Comparison of ENCODE assay signal across 2 cellular contexts in the genomic region with DNA sequence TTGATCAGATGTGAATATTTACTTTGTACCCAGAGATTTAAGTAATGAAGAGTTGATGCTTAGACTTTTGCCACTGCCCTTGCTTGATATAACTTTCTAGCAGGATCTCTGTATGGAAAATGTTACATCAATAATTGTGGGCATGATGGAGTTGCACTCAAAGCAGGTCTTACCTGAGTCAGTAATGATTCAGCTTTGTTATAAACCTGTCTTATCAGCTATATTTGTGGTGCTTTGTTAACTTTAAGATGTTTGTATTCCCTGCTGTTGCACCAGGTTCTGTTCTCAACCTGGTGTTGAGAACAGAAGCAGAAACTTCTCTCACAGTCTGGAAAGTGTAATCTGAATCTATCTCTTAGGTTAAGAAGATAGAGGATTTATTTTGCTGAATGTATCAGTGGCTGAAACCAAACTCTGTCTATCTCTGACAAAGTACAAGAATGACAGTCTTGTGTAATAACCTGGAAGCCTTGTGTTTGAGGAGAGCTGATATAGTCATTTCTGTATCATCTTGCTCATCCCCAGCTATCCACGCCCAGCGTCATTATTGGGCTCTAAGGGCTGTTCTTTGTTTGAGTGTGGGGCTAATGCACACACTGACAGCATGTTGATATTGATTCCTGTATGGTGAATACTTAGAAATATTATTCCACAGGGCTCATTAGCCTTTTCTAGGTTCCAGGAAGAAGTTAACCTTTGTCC.
TF ChIP-seq lines count a peak whose summit lies in the region.

No MANE protein-coding gene starts in this region.

TF ChIP-seq in K562, 482 proteins besides CTCF, POLR2A, EP300 and RAD21 (continued from another document):
- no peak for TF ChIP-seq ZNF583 (CRISPR knock-in tag; IDR thresholded peaks at IDR 0.05)
- TF ChIP-seq C11orf30 (IDR thresholded peaks at IDR 0.05; ENCODE audit: low read depth), result peak; percentile 43
- peak; percentile 32; the same call in 1 of the 2 replicates for TF ChIP-seq CEBPB (tag; IDR thresholded peaks at IDR 0.05)
- TF ChIP-seq NUFIP1 (IDR thresholded peaks at IDR 0.05; ENCODE audit: partially characterized antibody), result no peak
- no peak for TF ChIP-seq ZNF717 (CRISPR knock-in tag; IDR thresholded peaks at IDR 0.05)
- TF ChIP-seq PTTG1 (tag; IDR thresholded peaks at IDR 0.05; ENCODE audit: low read depth), result no peak
- no peak for TF ChIP-seq MITF (IDR thresholded peaks at IDR 0.05)
- TF ChIP-seq RBM22 (IDR thresholded peaks at IDR 0.05; ENCODE audit: low read depth, low read length, poor library complexity, severe bottlenecking), result no peak
- no peak for TF ChIP-seq L3MBTL2 (IDR thresholded peaks at IDR 0.05)
- TF ChIP-seq PHF20 (IDR thresholded peaks at IDR 0.05; ENCODE audit: partially characterized antibody), result no peak
- no peak for TF ChIP-seq ZNF699 (CRISPR knock-in tag; IDR thresholded peaks at IDR 0.05; ENCODE audit: insufficient replicate concordance)
- no peak for TF ChIP-seq TOE1 (IDR thresholded peaks at IDR 0.05; ENCODE audit: borderline replicate concordance)
- TF ChIP-seq TOE1 (CRISPR knock-in tag; IDR thresholded peaks at IDR 0.05; ENCODE audit: borderline replicate concordance, low read depth), result no peak
- TF ChIP-seq ZNF12 (CRISPR knock-in tag; IDR thresholded peaks at IDR 0.05), result no peak
- peak; percentile 54 for TF ChIP-seq ZNF316 (IDR thresholded peaks at IDR 0.05)
- no peak for TF ChIP-seq MEIS2 (IDR thresholded peaks at IDR 0.05; ENCODE audit: partially characterized antibody)

TF ChIP-seq in neural cell, 6 proteins besides CTCF, POLR2A, EP300 and RAD21 (continued from another document):
- no peak for TF ChIP-seq MXI1 (conservative IDR thresholded peaks at IDR 0.05; ENCODE audit: poor library complexity, severe bottlenecking)
- TF ChIP-seq TAF1 (IDR thresholded peaks at IDR 0.05; ENCODE audit: low read depth), result no peak
- TF ChIP-seq SMC3 (conservative IDR thresholded peaks at IDR 0.05; ENCODE audit: poor library complexity), result no peak
TF ChIP-seq in neural cell: peak in this region for 0.
